ENCODE assay signal across 1 cellular context in the genomic region with DNA sequence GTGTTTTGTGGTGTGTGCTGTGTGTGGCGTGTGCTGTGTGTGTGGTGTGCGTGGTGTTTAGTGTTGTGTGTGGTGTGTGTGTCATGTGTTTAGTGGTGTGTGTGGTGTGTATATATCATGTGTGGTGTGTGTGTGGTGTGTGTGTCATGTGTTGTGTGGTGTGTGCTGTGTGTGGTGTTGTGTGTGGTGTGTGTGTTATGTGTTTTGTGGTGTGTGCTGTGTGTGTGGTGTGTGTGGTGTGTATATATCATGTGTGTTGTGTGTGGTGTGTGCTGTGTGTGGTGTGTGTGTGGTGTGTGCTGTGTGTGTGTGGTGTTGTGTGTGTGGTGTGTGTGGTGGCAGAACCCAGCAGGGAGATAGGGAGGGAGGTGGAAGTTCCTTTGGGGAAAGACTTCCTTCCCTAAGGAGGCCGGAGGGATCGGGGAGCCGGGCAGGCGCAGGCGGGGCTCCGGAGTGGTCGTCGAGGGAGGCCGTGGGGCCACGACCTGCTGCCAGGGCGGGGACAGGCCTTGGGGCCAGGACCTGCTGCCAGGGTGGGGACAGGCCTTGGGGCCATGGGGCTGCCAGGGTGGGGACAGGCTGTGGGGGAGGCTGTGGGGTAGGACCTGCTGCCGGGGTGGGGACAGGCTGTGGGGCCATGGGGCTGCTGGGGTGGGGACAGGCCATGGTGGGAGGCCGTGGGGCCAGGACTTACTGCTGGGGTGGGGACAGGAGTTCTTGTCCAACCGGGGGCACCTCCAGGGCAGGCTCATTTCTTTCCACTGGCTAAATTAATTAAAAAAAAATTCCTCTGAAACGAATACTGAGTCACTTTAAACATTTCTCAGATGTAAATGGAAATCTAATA.
TF ChIP-seq lines count a peak whose summit lies in the region.

No MANE protein-coding gene starts in this region.

TF ChIP-seq in GM12878, 131 proteins besides CTCF, POLR2A, EP300 and RAD21:
- TF ChIP-seq, protein P1, sequence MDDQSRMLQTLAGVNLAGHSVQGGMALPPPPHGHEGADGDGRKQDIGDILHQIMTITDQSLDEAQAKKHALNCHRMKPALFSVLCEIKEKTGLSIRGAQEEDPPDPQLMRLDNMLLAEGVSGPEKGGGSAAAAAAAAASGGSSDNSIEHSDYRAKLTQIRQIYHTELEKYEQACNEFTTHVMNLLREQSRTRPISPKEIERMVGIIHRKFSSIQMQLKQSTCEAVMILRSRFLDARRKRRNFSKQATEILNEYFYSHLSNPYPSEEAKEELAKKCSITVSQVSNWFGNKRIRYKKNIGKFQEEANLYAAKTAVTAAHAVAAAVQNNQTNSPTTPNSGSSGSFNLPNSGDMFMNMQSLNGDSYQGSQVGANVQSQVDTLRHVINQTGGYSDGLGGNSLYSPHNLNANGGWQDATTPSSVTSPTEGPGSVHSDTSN (IDR thresholded peaks at IDR 0.05; ENCODE audit: insufficient replicate concordance, low read depth, low read length), result no peak
- peak in 1 of 2 experiments; percentile 21; a peak in 1 of 4 replicates for TF ChIP-seq BHLHE40 (IDR thresholded peaks at IDR 0.05; ENCODE audit: borderline replicate concordance in 1 of 2, low read depth in 2 of 2, low read length in 1 of 2)
- TF ChIP-seq RB1 (IDR thresholded peaks at IDR 0.05; ENCODE audit: borderline replicate concordance), result peak; percentile 34; the same call in 1 of the 2 replicates
- TF ChIP-seq, protein P2, sequence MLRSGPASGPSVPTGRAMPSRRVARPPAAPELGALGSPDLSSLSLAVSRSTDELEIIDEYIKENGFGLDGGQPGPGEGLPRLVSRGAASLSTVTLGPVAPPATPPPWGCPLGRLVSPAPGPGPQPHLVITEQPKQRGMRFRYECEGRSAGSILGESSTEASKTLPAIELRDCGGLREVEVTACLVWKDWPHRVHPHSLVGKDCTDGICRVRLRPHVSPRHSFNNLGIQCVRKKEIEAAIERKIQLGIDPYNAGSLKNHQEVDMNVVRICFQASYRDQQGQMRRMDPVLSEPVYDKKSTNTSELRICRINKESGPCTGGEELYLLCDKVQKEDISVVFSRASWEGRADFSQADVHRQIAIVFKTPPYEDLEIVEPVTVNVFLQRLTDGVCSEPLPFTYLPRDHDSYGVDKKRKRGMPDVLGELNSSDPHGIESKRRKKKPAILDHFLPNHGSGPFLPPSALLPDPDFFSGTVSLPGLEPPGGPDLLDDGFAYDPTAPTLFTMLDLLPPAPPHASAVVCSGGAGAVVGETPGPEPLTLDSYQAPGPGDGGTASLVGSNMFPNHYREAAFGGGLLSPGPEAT (IDR thresholded peaks at IDR 0.05; ENCODE audit: low read depth), result peak; percentile 92
- TF ChIP-seq SPI1 (IDR thresholded peaks at IDR 0.05; ENCODE audit: borderline replicate concordance, insufficient read depth, low read depth, low read length), result no peak
- TF ChIP-seq, protein P3, sequence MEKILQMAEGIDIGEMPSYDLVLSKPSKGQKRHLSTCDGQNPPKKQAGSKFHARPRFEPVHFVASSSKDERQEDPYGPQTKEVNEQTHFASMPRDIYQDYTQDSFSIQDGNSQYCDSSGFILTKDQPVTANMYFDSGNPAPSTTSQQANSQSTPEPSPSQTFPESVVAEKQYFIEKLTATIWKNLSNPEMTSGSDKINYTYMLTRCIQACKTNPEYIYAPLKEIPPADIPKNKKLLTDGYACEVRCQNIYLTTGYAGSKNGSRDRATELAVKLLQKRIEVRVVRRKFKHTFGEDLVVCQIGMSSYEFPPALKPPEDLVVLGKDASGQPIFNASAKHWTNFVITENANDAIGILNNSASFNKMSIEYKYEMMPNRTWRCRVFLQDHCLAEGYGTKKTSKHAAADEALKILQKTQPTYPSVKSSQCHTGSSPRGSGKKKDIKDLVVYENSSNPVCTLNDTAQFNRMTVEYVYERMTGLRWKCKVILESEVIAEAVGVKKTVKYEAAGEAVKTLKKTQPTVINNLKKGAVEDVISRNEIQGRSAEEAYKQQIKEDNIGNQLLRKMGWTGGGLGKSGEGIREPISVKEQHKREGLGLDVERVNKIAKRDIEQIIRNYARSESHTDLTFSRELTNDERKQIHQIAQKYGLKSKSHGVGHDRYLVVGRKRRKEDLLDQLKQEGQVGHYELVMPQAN (conservative IDR thresholded peaks at IDR 0.05), result 0 out of 2 replicates have a peak, but pooled peaks have one; percentile 37
- TF ChIP-seq ZBED1 (IDR thresholded peaks at IDR 0.05; ENCODE audit: borderline replicate concordance), result no peak
- TF ChIP-seq RFX5 (IDR thresholded peaks at IDR 0.05; ENCODE audit: low read depth, low read length), result no peak
- peak; percentile 100 for TF ChIP-seq HDGF (IDR thresholded peaks at IDR 0.05)
- TF ChIP-seq IKZF1 (conservative IDR thresholded peaks at IDR 0.05), result peak; percentile 88
- 0 out of 2 replicates have a peak, but pooled peaks have one; percentile 13 for TF ChIP-seq MTA2 (IDR thresholded peaks at IDR 0.05; ENCODE audit: low read depth)
- TF ChIP-seq FOXK2 (IDR thresholded peaks at IDR 0.05), result no peak
- TF ChIP-seq SREBF2 (IDR thresholded peaks at IDR 0.05; ENCODE audit: low read length), result no peak
- peak; percentile 76 for TF ChIP-seq EED (IDR thresholded peaks at IDR 0.05; ENCODE audit: low read depth)
- no peak for TF ChIP-seq SUZ12 (IDR thresholded peaks at IDR 0.05; ENCODE audit: unreplicated experiment)
- peak; percentile 36; the same call in 1 of the 2 replicates for TF ChIP-seq YBX1 (IDR thresholded peaks at IDR 0.05)
- 0 out of 2 replicates have a peak, but pooled peaks have one; percentile 19 for TF ChIP-seq DPF2 (IDR thresholded peaks at IDR 0.05)
- peak; percentile 69; the same call in 1 of the 2 replicates for TF ChIP-seq ZNF217 (IDR thresholded peaks at IDR 0.05)
- TF ChIP-seq RUNX3 (IDR thresholded peaks at IDR 0.05; ENCODE audit: low read length), result peak; percentile 42
- no peak for TF ChIP-seq SP1 (IDR thresholded peaks at IDR 0.05; ENCODE audit: low read depth, low read length)
- TF ChIP-seq CEBPB (IDR thresholded peaks at IDR 0.05; ENCODE audit: borderline replicate concordance in 1 of 2, low read depth in 2 of 2, low read length in 2 of 2), result no peak
- no peak for TF ChIP-seq SIN3A (IDR thresholded peaks at IDR 0.05; ENCODE audit: low read depth, low read length)
- no peak for TF ChIP-seq ESRRA (IDR thresholded peaks at IDR 0.05; ENCODE audit: low read length)
- TF ChIP-seq TCF7 (IDR thresholded peaks at IDR 0.05; ENCODE audit: borderline replicate concordance), result no peak
- TF ChIP-seq, protein P4, sequence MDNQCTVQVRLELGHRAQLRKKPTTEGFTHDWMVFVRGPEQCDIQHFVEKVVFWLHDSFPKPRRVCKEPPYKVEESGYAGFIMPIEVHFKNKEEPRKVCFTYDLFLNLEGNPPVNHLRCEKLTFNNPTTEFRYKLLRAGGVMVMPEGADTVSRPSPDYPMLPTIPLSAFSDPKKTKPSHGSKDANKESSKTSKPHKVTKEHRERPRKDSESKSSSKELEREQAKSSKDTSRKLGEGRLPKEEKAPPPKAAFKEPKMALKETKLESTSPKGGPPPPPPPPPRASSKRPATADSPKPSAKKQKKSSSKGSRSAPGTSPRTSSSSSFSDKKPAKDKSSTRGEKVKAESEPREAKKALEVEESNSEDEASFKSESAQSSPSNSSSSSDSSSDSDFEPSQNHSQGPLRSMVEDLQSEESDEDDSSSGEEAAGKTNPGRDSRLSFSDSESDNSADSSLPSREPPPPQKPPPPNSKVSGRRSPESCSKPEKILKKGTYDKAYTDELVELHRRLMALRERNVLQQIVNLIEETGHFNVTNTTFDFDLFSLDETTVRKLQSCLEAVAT (IDR thresholded peaks at IDR 0.05), result peak; percentile 91
- TF ChIP-seq IKZF2 (IDR thresholded peaks at IDR 0.05), result peak; percentile 94
- TF ChIP-seq EGR1 (IDR thresholded peaks at IDR 0.05; ENCODE audit: borderline replicate concordance in 1 of 2, low read depth in 2 of 2, low read length in 2 of 2), result 0 out of 3 replicates have a peak, but pooled peaks of 1 of the 2 experiments have one; percentile 28
- no peak for TF ChIP-seq RAD51 (IDR thresholded peaks at IDR 0.05)
- TF ChIP-seq NBN (IDR thresholded peaks at IDR 0.05), result peak; percentile 97
- TF ChIP-seq, protein P5, sequence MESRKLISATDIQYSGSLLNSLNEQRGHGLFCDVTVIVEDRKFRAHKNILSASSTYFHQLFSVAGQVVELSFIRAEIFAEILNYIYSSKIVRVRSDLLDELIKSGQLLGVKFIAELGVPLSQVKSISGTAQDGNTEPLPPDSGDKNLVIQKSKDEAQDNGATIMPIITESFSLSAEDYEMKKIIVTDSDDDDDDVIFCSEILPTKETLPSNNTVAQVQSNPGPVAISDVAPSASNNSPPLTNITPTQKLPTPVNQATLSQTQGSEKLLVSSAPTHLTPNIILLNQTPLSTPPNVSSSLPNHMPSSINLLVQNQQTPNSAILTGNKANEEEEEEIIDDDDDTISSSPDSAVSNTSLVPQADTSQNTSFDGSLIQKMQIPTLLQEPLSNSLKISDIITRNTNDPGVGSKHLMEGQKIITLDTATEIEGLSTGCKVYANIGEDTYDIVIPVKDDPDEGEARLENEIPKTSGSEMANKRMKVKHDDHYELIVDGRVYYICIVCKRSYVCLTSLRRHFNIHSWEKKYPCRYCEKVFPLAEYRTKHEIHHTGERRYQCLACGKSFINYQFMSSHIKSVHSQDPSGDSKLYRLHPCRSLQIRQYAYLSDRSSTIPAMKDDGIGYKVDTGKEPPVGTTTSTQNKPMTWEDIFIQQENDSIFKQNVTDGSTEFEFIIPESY (IDR thresholded peaks at IDR 0.05), result peak; percentile 35; the same call in 1 of the 2 replicates
- TF ChIP-seq RCOR1 (conservative IDR thresholded peaks at IDR 0.05; ENCODE audit: low read depth, low read length), result no peak
